ENCODE assay signal across 10 cellular contexts in genomic region chr2:160389875-160390274, GRCh38.
DNase-seq lines count a peak whose midpoint lies in the region; ATAC-seq and TF ChIP-seq lines count a peak whose summit lies in the region.
"Had no signal": no experiment of that assay in that cellular context is flagged by ENCODE, and none has a peak within 500 bp of the region (broad histone marks: within the 10 kb centered on the region; RNA-seq: fewer than 3 reads in every experiment).

No MANE protein-coding gene starts in this region.

- H3K9me3 ChIP-seq in Loucy (ENCODE audit: insufficient read depth, low read depth, low read length) (no peaks in the 10 kb centered on the region), body of pancreas (no peaks in the 10 kb centered on the region)

- H3K9ac ChIP-seq in Loucy (ENCODE audit: low read depth, low read length, poor library complexity, severe bottlenecking): peak overlapping the region; percentile 24

- H3K27ac Mint-ChIP-seq in CD14-positive monocyte: peak overlapping the region; percentile 32 to 91 (median 82)
- H3K27ac Mint-ChIP-seq in effector memory CD8-positive, alpha-beta T cell: peak overlapping the region in 1 of 2 donors; percentile 66
- H3K27ac Mint-ChIP-seq in osteocyte (ENCODE audit: unreplicated experiment): peak overlapping the region; percentile 69
- H3K27ac Mint-ChIP-seq: stimulated activated naive B cell treated with anti-CD40 and anti-IgM and Interleukin-4, amounts not matched to agents 10 μg/mL and 1 μg/mL and 100 μg/mL, for 72 hours had no signal

- TF ChIP-seq POLR2A in body of pancreas (IDR thresholded peaks at IDR 0.05): no peak

- no peak for TF ChIP-seq CTCF in CD14-positive monocyte (IDR thresholded peaks at IDR 0.05)
- no peak for TF ChIP-seq CTCF in Loucy (conservative IDR thresholded peaks at IDR 0.05; ENCODE audit: low read length)
- no peak for TF ChIP-seq CTCF in osteocyte (IDR thresholded peaks at IDR 0.05)
- no peak for TF ChIP-seq CTCF in body of pancreas (IDR thresholded peaks at IDR 0.05)

- H3K36me3 ChIP-seq in Loucy (ENCODE audit: insufficient read depth, low read length) (no peaks in the 10 kb centered on the region), body of pancreas (replicated peaks in 1 of 2; ENCODE audit: insufficient read depth in 1 of 2, low read depth in 2 of 2) (no peaks in the 10 kb centered on the region)

- no peak for DNase-seq in CD14-positive monocyte (ENCODE audit: low spot score)
- no peak for DNase-seq in effector memory CD8-positive, alpha-beta T cell
- DNase-seq in osteocyte (ENCODE audit: extremely low spot score, unreplicated experiment): no peak
- no peak for DNase-seq in body of pancreas
- no peak for DNase-seq in NCI-H510A (lab: John Stamatoyannopoulos, UW)
- no peak for DNase-seq in NCI-H1694 (lab: John Stamatoyannopoulos, UW)
- DNase-seq: activated gamma-delta T cell treated with Interleukin-2 at 50 U/mL for 16 hours; stimulated activated naive B cell treated with anti-CD40 and anti-IgM and Interleukin-4, amounts not matched to agents 10 μg/mL and 1 μg/mL and 100 μg/mL, for 72 hours had no signal

- H3K36me3 Mint-ChIP-seq in CD14-positive monocyte (peaks cover 10 to 16% of the 10 kb centered on the region in 2 donors), osteocyte (ENCODE audit: unreplicated experiment) (peaks cover 12% of the 10 kb centered on the region)
- peaks cover 34% of the 10 kb centered on the region for H3K36me3 Mint-ChIP-seq in effector memory CD8-positive, alpha-beta T cell (ENCODE audit: insufficient read depth)

- H3K4me3 ChIP-seq in Loucy (ENCODE audit: low read length, poor library complexity, severe bottlenecking) (no peak overlapping the region), body of pancreas (no peak overlapping the region)

- no peak overlapping the region for H2AFZ ChIP-seq in Loucy (ENCODE audit: low read length)

- H3K27ac ChIP-seq in body of pancreas: no peak overlapping the region

- H3K27me3 Mint-ChIP-seq in CD14-positive monocyte (ENCODE audit: low read depth in 3 of 3): no peaks in the 10 kb centered on the region
- H3K27me3 Mint-ChIP-seq in effector memory CD8-positive, alpha-beta T cell: no peaks in the 10 kb centered on the region
- H3K27me3 Mint-ChIP-seq in osteocyte (ENCODE audit: unreplicated experiment): no peaks in the 10 kb centered on the region
- H3K27me3 Mint-ChIP-seq: stimulated activated naive B cell treated with anti-CD40 and anti-IgM and Interleukin-4, amounts not matched to agents 10 μg/mL and 1 μg/mL and 100 μg/mL, for 72 hours had no signal

- H3K4me2 ChIP-seq in Loucy (ENCODE audit: low read depth, low read length, poor library complexity, severe bottlenecking): peak overlapping the region; percentile 70

- peaks cover 20% of the 10 kb centered on the region for H4K20me1 ChIP-seq in Loucy (ENCODE audit: insufficient read depth, low read length, poor library complexity, severe bottlenecking)

- H3K27me3 ChIP-seq in Loucy (ENCODE audit: insufficient read depth, low read length, poor library complexity, severe bottlenecking) (no peaks in the 10 kb centered on the region), body of pancreas (no peaks in the 10 kb centered on the region)

- H3K9me2 ChIP-seq in Loucy (replicated peaks; ENCODE audit: low read depth, low read length): no peaks in the 10 kb centered on the region

- peaks cover 84% of the 10 kb centered on the region for H3K4me1 ChIP-seq in Loucy (ENCODE audit: insufficient read depth, low read length, poor library complexity, severe bottlenecking)
- no peaks in the 10 kb centered on the region for H3K4me1 ChIP-seq in body of pancreas

- H3K4me1 Mint-ChIP-seq in CD14-positive monocyte: peaks cover 89% of the 10 kb centered on the region
- H3K4me1 Mint-ChIP-seq in effector memory CD8-positive, alpha-beta T cell (ENCODE audit: low read depth in 2 of 2): peaks cover 68 to 87% of the 10 kb centered on the region in 2 donors
- peaks cover 91% of the 10 kb centered on the region for H3K4me1 Mint-ChIP-seq in osteocyte (ENCODE audit: unreplicated experiment)

- peaks cover 4% of the 10 kb centered on the region; the same call in 1 of the 2 replicates for H3F3A ChIP-seq in Loucy (ENCODE audit: low read depth)

- intact Hi-C loops in CD14-positive monocyte (cut with micrococcal nuclease) (no loop called here), body of pancreas (cut with DNase I) (no loop called here)

- no peak for ATAC-seq in effector memory CD8-positive, alpha-beta T cell (replicated peaks)
- ATAC-seq in body of pancreas (no peak), GM18502 (IDR thresholded peaks at IDR 0.05; ENCODE audit: poor library complexity, unreplicated experiment) (no peak)
- ATAC-seq: stimulated activated naive B cell treated with anti-CD40 and anti-IgM and Interleukin-4, amounts not matched to agents 10 μg/mL and 1 μg/mL and 100 μg/mL, for 72 hours had no signal

- peaks cover 0 to 2% (median 0%) of the 10 kb centered on the region in 7 donors for H3K9me3 Mint-ChIP-seq in CD14-positive monocyte
- H3K9me3 Mint-ChIP-seq in effector memory CD8-positive, alpha-beta T cell: no peaks in the 10 kb centered on the region
- H3K9me3 Mint-ChIP-seq in osteocyte (ENCODE audit: unreplicated experiment): no peaks in the 10 kb centered on the region

- peaks cover 98% of the 10 kb centered on the region for H3K79me2 ChIP-seq in Loucy (ENCODE audit: insufficient read depth, low read length)

- H3K4me3 Mint-ChIP-seq in CD14-positive monocyte: peak overlapping the region in 1 of 2 donors; percentile 9
- H3K4me3 Mint-ChIP-seq in effector memory CD8-positive, alpha-beta T cell: peak overlapping the region; percentile 56 to 65
- H3K4me3 Mint-ChIP-seq in osteocyte (ENCODE audit: unreplicated experiment): no peak overlapping the region
- H3K4me3 Mint-ChIP-seq: stimulated activated naive B cell treated with anti-CD40 and anti-IgM and Interleukin-4, amounts not matched to agents 10 μg/mL and 1 μg/mL and 100 μg/mL, for 72 hours had no signal
